In genomic region chrX:52082578-52082977, GRCh38 we compare ENCODE assay signal across 19 cellular contexts. TPM values are rescaled to one million over a fixed set of nuclear protein-coding genes. Genes with fewer than 3 reads are reported as not detected.
DNase-seq lines count a peak whose midpoint lies in the region; TF ChIP-seq lines count a peak whose summit lies in the region.
"Had no signal": no experiment of that assay in that cellular context is flagged by ENCODE, and none has a peak within 500 bp of the region (broad histone marks: within the 10 kb centered on the region; RNA-seq: fewer than 3 reads in every experiment).

No MANE protein-coding gene starts in this region.

- TF ChIP-seq CTCF in astrocyte of the spinal cord (IDR thresholded peaks at IDR 0.05; ENCODE audit: low read depth, low read length), result no peak
- no peak for TF ChIP-seq CTCF in lower leg skin (IDR thresholded peaks at IDR 0.05)

- in situ Hi-C loops in astrocyte of the spinal cord (cut with HindIII; ENCODE audit: low sequenced_read_pairs), result no loop called here

- 45 to 54% methylated on average over 4 of the region's 4 CpGs for WGBS in lower leg skin, 2 donors

- no peak for TF ChIP-seq POLR2A in lower leg skin (IDR thresholded peaks at IDR 0.05)

- H3K4me3 ChIP-seq in astrocyte of the spinal cord (ENCODE audit: low read depth, low read length) (no peak overlapping the region), lower leg skin (ENCODE audit: low read depth, poor library complexity, severe bottlenecking) (no peak overlapping the region)
- H3K4me3 ChIP-seq: heart right ventricle, lower lobe of right lung, right atrium auricular region had no signal

- intact Hi-C loops in lower leg skin (cut with DNase I; ENCODE audit: low total_unique reads), result no loop called here

- DNase-seq in ELR (ENCODE audit: low read depth), result peak; percentile 34
- DNase-seq in OCI-M1 (lab: John Stamatoyannopoulos, UW), result peak; percentile 22
- DNase-seq in astrocyte of the spinal cord (ENCODE audit: low read depth, low spot score), result peak; percentile 35
- peak; percentile 57 for DNase-seq in myocyte (ENCODE audit: low read depth)
- DNase-seq in D341Med (ENCODE audit: low spot score), result no peak
- DNase-seq in nucleus accumbens (lab: John Stamatoyannopoulos, UW), result no peak
- DNase-seq in lower leg skin (ENCODE audit: low spot score in 2 of 2), result no peak
- DNase-seq: activated CD4-positive, alpha-beta T cell treated with anti-CD3 and anti-CD28 coated beads, Interleukin-2, amount 10 ng/mL, durations not matched to agents 7 days and 5 days; activated CD8-positive, alpha-beta memory T cell treated with anti-CD3 and anti-CD28 coated beads, Interleukin-2, amount 50 U/mL, for 48 hours; AML-193; COR-L47; effector CD8-positive, alpha-beta T cell; heart right ventricle; lower lobe of right lung; naive B cell; NCI-H1105 treated with DMSO at 0.1 percent for 48 hours; NCI-H510A; T-cell had no signal

RNA-seq across cellular contexts. Expression of gene MAGED4B, which starts 13.6 kb away (rescaled TPM):
- total RNA-seq in myocyte, result 50.5 and 57.4 TPM in 2 replicates
- 57.0 TPM for polyA plus RNA-seq in myocyte (2012)
- 1 to 10 TPM in 3 of 4 donors, not detected in 1; 1.2 to 2.0 (median 1.6) TPM for total RNA-seq in lower leg skin

Comparison
In these comparisons a context has a peak if more than half of its experiments do, and no peak if none do; other contexts are left out.
1. DNase-seq: peak in ELR (single experiment), OCI-M1 (single experiment), astrocyte of the spinal cord (single experiment) and myocyte (single experiment); none in D341Med (single experiment), nucleus accumbens (0 of 56) and lower leg skin (0 of 2).
2. RNA of gene MAGED4B, which starts 13.6 kb away (total RNA-seq): 50.5 to 57.4 TPM in myocyte; 1.2 to 2.0 TPM in lower leg skin; every median in the first group is over 10 times any median in the second.